In genomic region chr13:82176761-82177160, GRCh38 we compare ENCODE assay signal across 2 cellular contexts.
"Had no signal": no experiment of that assay in that cellular context is flagged by ENCODE, and none has a peak within 500 bp of the region (broad histone marks: within the 10 kb centered on the region; RNA-seq: fewer than 3 reads in every experiment).

No MANE protein-coding gene starts in this region.

- H3K4me3 ChIP-seq: GM12878 had no signal

- ATAC-seq: GM12878 had no signal

- DNase-seq: GF-D8 had no signal
